ENCODE assay signal across 1 cellular context in the genomic region with DNA sequence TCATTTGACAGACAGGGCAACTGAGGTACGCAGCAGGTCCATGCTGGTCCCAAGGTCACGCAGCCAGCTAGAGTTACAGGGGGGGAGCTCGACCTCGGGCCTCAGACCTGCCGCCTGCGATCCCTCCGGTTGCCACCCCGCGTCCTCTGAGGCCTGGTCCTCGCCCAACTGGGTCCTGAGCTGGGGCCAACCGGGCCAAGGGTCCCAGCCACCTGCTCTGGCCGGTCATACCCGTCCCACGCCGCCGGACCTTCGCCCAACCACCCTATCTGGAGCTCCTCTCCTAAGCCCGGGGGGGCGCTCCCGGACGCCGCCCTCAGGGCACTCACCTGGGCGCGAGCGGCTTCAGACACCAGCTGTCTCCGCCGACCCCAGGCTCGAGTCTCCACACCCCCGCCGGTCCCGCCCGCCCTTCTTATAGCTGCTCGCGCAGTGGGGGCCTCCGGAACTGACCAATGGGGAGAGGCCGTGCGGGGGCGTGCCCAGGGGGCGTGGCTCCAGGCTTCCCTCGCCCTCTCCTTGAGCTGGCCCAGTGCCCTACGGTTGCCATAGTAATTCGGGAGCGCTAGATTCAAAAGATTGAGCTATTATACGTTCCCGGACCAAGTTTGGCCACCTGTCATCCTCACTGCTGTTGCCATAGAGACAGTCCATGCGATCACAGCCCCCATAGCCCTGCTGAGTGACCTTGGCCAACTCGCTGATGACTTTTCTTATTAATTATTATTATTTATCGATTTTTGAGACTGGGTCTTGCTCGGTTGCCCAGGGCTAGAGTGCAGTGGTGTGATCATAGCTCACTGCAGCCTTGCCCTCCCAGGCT.
TF ChIP-seq lines count a peak whose summit lies in the region.

PLIN5 (minus strand) TSS at position 389 of the 823 bp plus-strand sequence. CDS start 1,150 bp downstream, outside the sequence.

TF ChIP-seq in HepG2, 621 proteins besides CTCF, POLR2A, EP300 and RAD21 (continued from another document and continues in another):
- TF ChIP-seq, protein P1, sequence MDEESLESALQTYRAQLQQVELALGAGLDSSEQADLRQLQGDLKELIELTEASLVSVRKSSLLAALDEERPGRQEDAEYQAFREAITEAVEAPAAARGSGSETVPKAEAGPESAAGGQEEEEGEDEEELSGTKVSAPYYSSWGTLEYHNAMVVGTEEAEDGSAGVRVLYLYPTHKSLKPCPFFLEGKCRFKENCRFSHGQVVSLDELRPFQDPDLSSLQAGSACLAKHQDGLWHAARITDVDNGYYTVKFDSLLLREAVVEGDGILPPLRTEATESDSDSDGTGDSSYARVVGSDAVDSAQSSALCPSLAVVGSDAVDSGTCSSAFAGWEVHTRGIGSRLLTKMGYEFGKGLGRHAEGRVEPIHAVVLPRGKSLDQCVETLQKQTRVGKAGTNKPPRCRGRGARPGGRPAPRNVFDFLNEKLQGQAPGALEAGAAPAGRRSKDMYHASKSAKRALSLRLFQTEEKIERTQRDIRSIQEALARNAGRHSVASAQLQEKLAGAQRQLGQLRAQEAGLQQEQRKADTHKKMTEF (CRISPR knock-in tag; IDR thresholded peaks at IDR 0.05), result peak; percentile 52; the same call in 1 of the 2 replicates
- TF ChIP-seq ZNF572 (CRISPR knock-in tag; IDR thresholded peaks at IDR 0.05) (no peak), RBM22 (optimal IDR thresholded peaks at IDR 0.05; ENCODE audit: low read length) (no peak), SKI (IDR thresholded peaks at IDR 0.05; ENCODE audit: partially characterized antibody) (peak; percentile 10), TFE3 (CRISPR knock-in tag; IDR thresholded peaks at IDR 0.05) (no peak), ZFP36L1 (CRISPR knock-in tag; IDR thresholded peaks at IDR 0.05) (no peak), RERE (CRISPR knock-in tag; IDR thresholded peaks at IDR 0.05; ENCODE audit: low read depth) (no peak), SSRP1 (CRISPR knock-in tag; IDR thresholded peaks at IDR 0.05) (no peak), HOXA5 (CRISPR knock-in tag; IDR thresholded peaks at IDR 0.05) (no peak), PAF1 (CRISPR knock-in tag; IDR thresholded peaks at IDR 0.05) (no peak), ZMYM3 (CRISPR knock-in tag; IDR thresholded peaks at IDR 0.05) (peak; percentile 71; the same call in 1 of the 2 replicates), GABPA (IDR thresholded peaks at IDR 0.05; ENCODE audit: low read depth, low read length) (no peak), GABPA (CRISPR knock-in tag; IDR thresholded peaks at IDR 0.05; ENCODE audit: low read depth) (0 out of 2 replicates have a peak, but pooled peaks have one; percentile 11), ZNF121 (CRISPR knock-in tag; IDR thresholded peaks at IDR 0.05) (peak; percentile 62), NFIB (CRISPR knock-in tag; IDR thresholded peaks at IDR 0.05; ENCODE audit: borderline replicate concordance) (no peak), U2AF1 (optimal IDR thresholded peaks at IDR 0.05; ENCODE audit: low read depth, low read length) (no peak), ZMYM2 (CRISPR knock-in tag; IDR thresholded peaks at IDR 0.05) (no peak), KLF13 (CRISPR knock-in tag; IDR thresholded peaks at IDR 0.05) (no peak), HOXA7 (CRISPR knock-in tag; IDR thresholded peaks at IDR 0.05) (no peak), ELF3 (CRISPR knock-in tag; IDR thresholded peaks at IDR 0.05) (no peak), HMG20B (CRISPR knock-in tag; conservative IDR thresholded peaks at IDR 0.05) (no peak), SMARCE1 (IDR thresholded peaks at IDR 0.05; ENCODE audit: borderline replicate concordance) (no peak), NONO (IDR thresholded peaks at IDR 0.05) (no peak), NONO (CRISPR knock-in tag; conservative IDR thresholded peaks at IDR 0.05) (peak; percentile 35; the same call in 1 of the 2 replicates), SIN3A (IDR thresholded peaks at IDR 0.05; ENCODE audit: borderline replicate concordance, low read depth, low read length) (peak; percentile 60; the same call in 1 of the 2 replicates), ZNF333 (CRISPR knock-in tag; IDR thresholded peaks at IDR 0.05; ENCODE audit: borderline replicate concordance) (no peak), ZNF564 (CRISPR knock-in tag; IDR thresholded peaks at IDR 0.05) (peak; percentile 31; the same call in 1 of the 2 replicates), TSC22D2 (CRISPR knock-in tag; IDR thresholded peaks at IDR 0.05; ENCODE audit: borderline replicate concordance) (no peak), YY1 (IDR thresholded peaks at IDR 0.05; ENCODE audit: insufficient read depth, insufficient replicate concordance, low read depth, low read length) (no peak), ZBTB42 (CRISPR knock-in tag; IDR thresholded peaks at IDR 0.05) (no peak), ZNF547 (CRISPR knock-in tag; IDR thresholded peaks at IDR 0.05) (no peak), SAP130 (CRISPR knock-in tag; IDR thresholded peaks at IDR 0.05; ENCODE audit: low read depth) (peak; percentile 90), NPAS2 (CRISPR knock-in tag; IDR thresholded peaks at IDR 0.05; ENCODE audit: borderline replicate concordance) (no peak), PHF8 (CRISPR knock-in tag; IDR thresholded peaks at IDR 0.05) (peak; percentile 22; the same call in 1 of the 2 replicates), ARNT (IDR thresholded peaks at IDR 0.05) (no peak), MLLT10 (CRISPR knock-in tag; IDR thresholded peaks at IDR 0.05) (no peak), ZNF773 (CRISPR knock-in tag; IDR thresholded peaks at IDR 0.05; ENCODE audit: borderline replicate concordance) (no peak), ZMYM4 (CRISPR knock-in tag; IDR thresholded peaks at IDR 0.05) (peak; percentile 59), SALL1 (CRISPR knock-in tag; IDR thresholded peaks at IDR 0.05) (peak; percentile 42), KDM3A (CRISPR knock-in tag; IDR thresholded peaks at IDR 0.05; ENCODE audit: low read depth) (0 out of 2 replicates have a peak, but pooled peaks have one; percentile 30)
- TF ChIP-seq, protein P2, sequence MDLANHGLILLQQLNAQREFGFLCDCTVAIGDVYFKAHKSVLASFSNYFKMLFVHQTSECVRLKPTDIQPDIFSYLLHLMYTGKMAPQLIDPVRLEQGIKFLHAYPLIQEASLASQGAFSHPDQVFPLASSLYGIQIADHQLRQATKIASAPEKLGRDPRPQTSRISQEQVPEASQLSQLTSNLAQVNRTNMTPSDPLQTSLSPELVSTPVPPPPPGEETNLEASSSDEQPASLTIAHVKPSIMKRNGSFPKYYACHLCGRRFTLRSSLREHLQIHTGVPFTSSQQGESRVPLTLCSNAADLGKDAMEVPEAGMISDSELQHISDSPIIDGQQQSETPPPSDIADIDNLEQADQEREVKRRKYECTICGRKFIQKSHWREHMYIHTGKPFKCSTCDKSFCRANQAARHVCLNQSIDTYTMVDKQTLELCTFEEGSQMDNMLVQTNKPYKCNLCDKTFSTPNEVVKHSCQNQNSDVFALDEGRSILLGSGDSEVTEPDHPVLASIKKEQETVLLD (CRISPR knock-in tag; IDR thresholded peaks at IDR 0.05; ENCODE audit: low read depth), result no peak
- TF ChIP-seq, protein P3, sequence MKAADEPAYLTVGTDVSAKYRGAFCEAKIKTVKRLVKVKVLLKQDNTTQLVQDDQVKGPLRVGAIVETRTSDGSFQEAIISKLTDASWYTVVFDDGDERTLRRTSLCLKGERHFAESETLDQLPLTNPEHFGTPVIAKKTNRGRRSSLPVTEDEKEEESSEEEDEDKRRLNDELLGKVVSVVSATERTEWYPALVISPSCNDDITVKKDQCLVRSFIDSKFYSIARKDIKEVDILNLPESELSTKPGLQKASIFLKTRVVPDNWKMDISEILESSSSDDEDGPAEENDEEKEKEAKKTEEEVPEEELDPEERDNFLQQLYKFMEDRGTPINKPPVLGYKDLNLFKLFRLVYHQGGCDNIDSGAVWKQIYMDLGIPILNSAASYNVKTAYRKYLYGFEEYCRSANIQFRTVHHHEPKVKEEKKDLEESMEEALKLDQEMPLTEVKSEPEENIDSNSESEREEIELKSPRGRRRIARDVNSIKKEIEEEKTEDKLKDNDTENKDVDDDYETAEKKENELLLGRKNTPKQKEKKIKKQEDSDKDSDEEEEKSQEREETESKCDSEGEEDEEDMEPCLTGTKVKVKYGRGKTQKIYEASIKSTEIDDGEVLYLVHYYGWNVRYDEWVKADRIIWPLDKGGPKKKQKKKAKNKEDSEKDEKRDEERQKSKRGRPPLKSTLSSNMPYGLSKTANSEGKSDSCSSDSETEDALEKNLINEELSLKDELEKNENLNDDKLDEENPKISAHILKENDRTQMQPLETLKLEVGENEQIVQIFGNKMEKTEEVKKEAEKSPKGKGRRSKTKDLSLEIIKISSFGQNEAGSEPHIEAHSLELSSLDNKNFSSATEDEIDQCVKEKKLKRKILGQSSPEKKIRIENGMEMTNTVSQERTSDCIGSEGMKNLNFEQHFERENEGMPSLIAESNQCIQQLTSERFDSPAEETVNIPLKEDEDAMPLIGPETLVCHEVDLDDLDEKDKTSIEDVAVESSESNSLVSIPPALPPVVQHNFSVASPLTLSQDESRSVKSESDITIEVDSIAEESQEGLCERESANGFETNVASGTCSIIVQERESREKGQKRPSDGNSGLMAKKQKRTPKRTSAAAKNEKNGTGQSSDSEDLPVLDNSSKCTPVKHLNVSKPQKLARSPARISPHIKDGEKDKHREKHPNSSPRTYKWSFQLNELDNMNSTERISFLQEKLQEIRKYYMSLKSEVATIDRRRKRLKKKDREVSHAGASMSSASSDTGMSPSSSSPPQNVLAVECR (CRISPR knock-in tag; IDR thresholded peaks at IDR 0.05; ENCODE audit: borderline replicate concordance), result peak; percentile 86
- TF ChIP-seq, protein P4, sequence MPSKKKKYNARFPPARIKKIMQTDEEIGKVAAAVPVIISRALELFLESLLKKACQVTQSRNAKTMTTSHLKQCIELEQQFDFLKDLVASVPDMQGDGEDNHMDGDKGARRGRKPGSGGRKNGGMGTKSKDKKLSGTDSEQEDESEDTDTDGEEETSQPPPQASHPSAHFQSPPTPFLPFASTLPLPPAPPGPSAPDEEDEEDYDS (CRISPR knock-in tag; IDR thresholded peaks at IDR 0.05), result peak; percentile 96
- TF ChIP-seq, protein P5, sequence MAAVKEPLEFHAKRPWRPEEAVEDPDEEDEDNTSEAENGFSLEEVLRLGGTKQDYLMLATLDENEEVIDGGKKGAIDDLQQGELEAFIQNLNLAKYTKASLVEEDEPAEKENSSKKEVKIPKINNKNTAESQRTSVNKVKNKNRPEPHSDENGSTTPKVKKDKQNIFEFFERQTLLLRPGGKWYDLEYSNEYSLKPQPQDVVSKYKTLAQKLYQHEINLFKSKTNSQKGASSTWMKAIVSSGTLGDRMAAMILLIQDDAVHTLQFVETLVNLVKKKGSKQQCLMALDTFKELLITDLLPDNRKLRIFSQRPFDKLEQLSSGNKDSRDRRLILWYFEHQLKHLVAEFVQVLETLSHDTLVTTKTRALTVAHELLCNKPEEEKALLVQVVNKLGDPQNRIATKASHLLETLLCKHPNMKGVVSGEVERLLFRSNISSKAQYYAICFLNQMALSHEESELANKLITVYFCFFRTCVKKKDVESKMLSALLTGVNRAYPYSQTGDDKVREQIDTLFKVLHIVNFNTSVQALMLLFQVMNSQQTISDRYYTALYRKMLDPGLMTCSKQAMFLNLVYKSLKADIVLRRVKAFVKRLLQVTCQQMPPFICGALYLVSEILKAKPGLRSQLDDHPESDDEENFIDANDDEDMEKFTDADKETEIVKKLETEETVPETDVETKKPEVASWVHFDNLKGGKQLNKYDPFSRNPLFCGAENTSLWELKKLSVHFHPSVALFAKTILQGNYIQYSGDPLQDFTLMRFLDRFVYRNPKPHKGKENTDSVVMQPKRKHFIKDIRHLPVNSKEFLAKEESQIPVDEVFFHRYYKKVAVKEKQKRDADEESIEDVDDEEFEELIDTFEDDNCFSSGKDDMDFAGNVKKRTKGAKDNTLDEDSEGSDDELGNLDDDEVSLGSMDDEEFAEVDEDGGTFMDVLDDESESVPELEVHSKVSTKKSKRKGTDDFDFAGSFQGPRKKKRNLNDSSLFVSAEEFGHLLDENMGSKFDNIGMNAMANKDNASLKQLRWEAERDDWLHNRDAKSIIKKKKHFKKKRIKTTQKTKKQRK (IDR thresholded peaks at IDR 0.05; ENCODE audit: low read length), result no peak
